ENCODE assay signal across 9 cellular contexts in genomic region chr17:45942284-45942683, GRCh38. TPM values are rescaled to one million over a fixed set of nuclear protein-coding genes. Genes with fewer than 3 reads are reported as not detected.
DNase-seq lines count a peak whose midpoint lies in the region; ATAC-seq and TF ChIP-seq lines count a peak whose summit lies in the region.
"Had no signal": no experiment of that assay in that cellular context is flagged by ENCODE, and none has a peak within 500 bp of the region (broad histone marks: within the 10 kb centered on the region; RNA-seq: fewer than 3 reads in every experiment).

No MANE protein-coding gene starts in this region.

- H3K36me3 ChIP-seq in ascending aorta: no peaks in the 10 kb centered on the region
- H3K36me3 ChIP-seq in effector memory CD4-positive, alpha-beta T cell (ENCODE audit: control insufficient read depth, insufficient read depth, low read length): no peaks in the 10 kb centered on the region

- no peak for ATAC-seq in GM21723 (IDR thresholded peaks at IDR 0.05; ENCODE audit: unreplicated experiment)
- no peak for ATAC-seq in GM19395 (IDR thresholded peaks at IDR 0.05; ENCODE audit: unreplicated experiment)
- ATAC-seq in HG02678 (IDR thresholded peaks at IDR 0.05; ENCODE audit: unreplicated experiment): no peak

- intact Hi-C loops in ascending aorta (cut with DNase I): loop anchor here (5.0 kb wide), 1 partner anchor 45 kb away; no protein-coding TSS in a partner anchor

- no peaks in the 10 kb centered on the region for H3K27me3 ChIP-seq in ascending aorta
- no peaks in the 10 kb centered on the region for H3K27me3 ChIP-seq in effector memory CD4-positive, alpha-beta T cell (replicated peaks; ENCODE audit: control insufficient read depth, insufficient read depth, low read length, poor library complexity, severe bottlenecking)

- no peaks in the 10 kb centered on the region for H3K9me3 ChIP-seq in ascending aorta
- no peaks in the 10 kb centered on the region for H3K9me3 ChIP-seq in effector memory CD4-positive, alpha-beta T cell (ENCODE audit: control insufficient read depth, low read length)

- H3K4me3 ChIP-seq in ascending aorta: no peak overlapping the region
- no peak overlapping the region for H3K4me3 ChIP-seq in effector memory CD4-positive, alpha-beta T cell (ENCODE audit: insufficient read depth, low read depth, low read length, poor library complexity, severe bottlenecking)

- DNase-seq in HT1080 (ENCODE audit: low read depth) (peak; percentile 7), ascending aorta (ENCODE audit: low spot score in 2 of 2) (peak; percentile 27 to 78), inferior parietal cortex (ENCODE audit: extremely low spot score) (peak; percentile 95)
- no peak for DNase-seq in effector memory CD4-positive, alpha-beta T cell

- TF ChIP-seq CTCF in ascending aorta (IDR thresholded peaks at IDR 0.05): no peak

- H3K27ac ChIP-seq in ascending aorta (no peak overlapping the region), temporal lobe (ENCODE audit: low read depth, low read length) (peak overlapping the region; percentile 98)
- H3K27ac ChIP-seq in effector memory CD4-positive, alpha-beta T cell (ENCODE audit: insufficient read depth, low read length, poor library complexity, severe bottlenecking): no peak overlapping the region

- H3K4me1 ChIP-seq in ascending aorta: peaks cover 2 to 10% of the 10 kb centered on the region in 2 donors
- no peaks in the 10 kb centered on the region for H3K4me1 ChIP-seq in effector memory CD4-positive, alpha-beta T cell (ENCODE audit: control insufficient read depth, insufficient read depth, low read length, poor library complexity, severe bottlenecking)

RNA-seq across cellular contexts. Expression of gene MAPT, which starts 47.9 kb away (rescaled TPM):
- total RNA-seq in HT1080 (2014; rRNA removed; shearing (Covaris generic)): 0.10 and 0.18 TPM in 2 replicates
- 0.25 and 0.27 TPM in 2 replicates for polyA plus RNA-seq in HT1080 (2015; cell fraction: cytosol; rRNA removed)
- polyA plus RNA-seq in HT1080 (2015; cell fraction: nucleus; rRNA removed): 0.20 and 0.28 TPM in 2 replicates
- total RNA-seq in ascending aorta (0.32 TPM), temporal lobe (154 TPM)
- polyA plus RNA-seq: IgD-negative memory B cell had no signal

RNA-seq across cellular contexts. Expression of gene STH, which starts 56.8 kb away (rescaled TPM):
- not detected in 2 replicates for total RNA-seq in HT1080 (2014; rRNA removed; shearing (Covaris generic))
- polyA plus RNA-seq in HT1080 (2015; cell fraction: cytosol; rRNA removed): not detected in 2 replicates
- polyA plus RNA-seq in HT1080 (2015; cell fraction: nucleus; rRNA removed): not detected in 2 replicates
- total RNA-seq in ascending aorta: not detected
- total RNA-seq in temporal lobe: 2.5 TPM
- polyA plus RNA-seq: IgD-negative memory B cell had no signal

Comparison
In these comparisons a context has a peak if more than half of its experiments do, and no peak if none do; other contexts are left out.
1. DNase-seq: peak in HT1080 (single experiment), ascending aorta (2 of 2) and inferior parietal cortex (single experiment); none in effector memory CD4-positive, alpha-beta T cell (0 of 3).
2. RNA of gene MAPT, which starts 47.9 kb away (total RNA-seq): 154 TPM in temporal lobe (single experiment); 0.32 TPM in ascending aorta (single experiment) and 0.10 to 0.18 TPM in HT1080; every median in the first group is over 100 times any median in the second.